ENCODE assay signal across 8 cellular contexts in genomic region chr10:102252508-102252907, GRCh38. TPM values are rescaled to one million over a fixed set of nuclear protein-coding genes. Genes with fewer than 3 reads are reported as not detected.
"Had no signal": no experiment of that assay in that cellular context is flagged by ENCODE, and none has a peak within 500 bp of the region (broad histone marks: within the 10 kb centered on the region; RNA-seq: fewer than 3 reads in every experiment).

No MANE protein-coding gene starts in this region.

RNA-seq across cellular contexts. Expression of gene PITX3, which starts 11.2 kb away (rescaled TPM):
- total RNA-seq: activated B cell treated with CpG ODN at 0.5 μM for 24 hours; activated CD8-positive, alpha-beta memory T cell treated with anti-CD3 and anti-CD28 coated beads, Interleukin-2, amount 10 ng/mL, durations not matched to agents 7 days and 5 days; activated naive CD4-positive, alpha-beta T cell treated with anti-CD3 and anti-CD28 coated beads, Interleukin-2, amount 50 U/mL, for 72 hours; OCI-LY7; SJSA1 had no signal

RNA-seq across cellular contexts. Expression of gene ELOVL3, which starts 26.4 kb away (rescaled TPM):
- total RNA-seq: activated B cell treated with CpG ODN at 0.5 μM for 24 hours; activated CD4-positive, alpha-beta T cell treated with anti-CD3 and anti-CD28 coated beads, Interleukin-2, amount 10 ng/mL, durations not matched to agents 24 days and 14 days; activated CD8-positive, alpha-beta memory T cell treated with anti-CD3 and anti-CD28 coated beads, Interleukin-2, amount 10 ng/mL, durations not matched to agents 7 days and 5 days; activated T-cell treated with anti-CD3 and anti-CD28 coated beads, Interleukin-2, amount 50 U/mL, for 4 hours; cardiac muscle cell; SJSA1 had no signal
